Comparison of ENCODE assay signal across 15 cellular contexts in genomic region chr7:84187087-84187805, GRCh38. TPM values are rescaled to one million over a fixed set of nuclear protein-coding genes. Genes with fewer than 3 reads are reported as not detected.
DNase-seq lines count a peak whose midpoint lies in the region; FAIRE-seq and TF ChIP-seq lines count a peak whose summit lies in the region.
"Had no signal": no experiment of that assay in that cellular context is flagged by ENCODE, and none has a peak within 500 bp of the region (broad histone marks: within the 10 kb centered on the region; RNA-seq: fewer than 3 reads in every experiment).

No MANE protein-coding gene starts in this region.

- H2BK15ac ChIP-seq in H1 (ENCODE audit: low read length), result no peak overlapping the region

- H3K9ac ChIP-seq in GM23248 (no peak overlapping the region), H1 (replicated peaks in 1 of 4; ENCODE audit: extremely low read depth in 1 of 4, low read depth in 3 of 4, low read length in 3 of 4) (no peak overlapping the region)

- no peak for TF ChIP-seq POLR2A in H1 (IDR thresholded peaks at IDR 0.05; ENCODE audit: control extremely low read depth in 1 of 2, low read depth in 2 of 2, low read length in 2 of 2)

- no peak for TF ChIP-seq RAD21 in H1 (IDR thresholded peaks at IDR 0.05 in 1 of 2, conservative IDR thresholded peaks at IDR 0.05 in 1 of 2; ENCODE audit: low read depth in 2 of 2, low read length in 2 of 2)

- H3K4me1 Mint-ChIP-seq in nephron progenitor cell, result peaks cover 43% of the 10 kb centered on the region
- H3K4me1 Mint-ChIP-seq: naive B cell had no signal

- H3F3A ChIP-seq in GM23248 (ENCODE audit: insufficient read depth), result peaks cover 33% of the 10 kb centered on the region

- no peaks in the 10 kb centered on the region for H3K27me3 ChIP-seq in GM23248 (replicated peaks; ENCODE audit: insufficient read depth)
- no peaks in the 10 kb centered on the region for H3K27me3 ChIP-seq in H1 (replicated peaks in 1 of 4; ENCODE audit: control insufficient read depth in 3 of 4, extremely low read depth in 1 of 4, insufficient read depth in 3 of 4, low read length in 3 of 4)

- peak overlapping the region; percentile 27; the same call in 1 of the 2 replicates for H2BK12ac ChIP-seq in H1 (ENCODE audit: low read depth, low read length)

- DNase-seq in GM23248, result no peak
- DNase-seq in M059J (ENCODE audit: low read depth), result peak; percentile 21
- no peak for DNase-seq in H1 (ENCODE audit: low read depth in 1 of 2, low spot score in 2 of 2)
- DNase-seq in nephron progenitor cell, result no peak
- no peak for DNase-seq in stimulated activated CD4-positive, alpha-beta T cell treated with anti-CD3 and anti-CD28 coated beads, Interleukin-4, amount 100 ng/mL, for 1 hour
- DNase-seq in NCI-H82 (lab: John Stamatoyannopoulos, UW), result no peak
- no peak for DNase-seq in HTR-8/SVneo (ENCODE audit: insufficient read length, low spot score)
- DNase-seq: C1 segment of cervical spinal cord, DMS79 treated with DMSO at 0.1 percent for 48 hours, left ventricle myocardium inferior, MV-4-11, naive B cell, NCI-H2081, NCI-H526 treated with DMSO at 0.1 percent for 48 hours, substantia nigra had no signal

- no peak overlapping the region for H4K91ac ChIP-seq in H1 (replicated peaks; ENCODE audit: insufficient read length, low read length)

- H3K9me3 Mint-ChIP-seq in nephron progenitor cell, result no peaks in the 10 kb centered on the region
- H3K9me3 Mint-ChIP-seq: naive B cell had no signal

- in situ Hi-C loops in GM23248 (cut with MboI), result no loop called here

- no peaks in the 10 kb centered on the region for H3K9me3 ChIP-seq in GM23248 (ENCODE audit: low read depth)
- no peaks in the 10 kb centered on the region for H3K9me3 ChIP-seq in H1 (ENCODE audit: insufficient read depth in 2 of 2, low read depth in 1 of 2, low read length in 1 of 2)
- H3K9me3 ChIP-seq: left ventricle myocardium inferior had no signal

- H3K4ac ChIP-seq in H1 (replicated peaks; ENCODE audit: insufficient read length, low read depth, low read length), result peak overlapping the region; percentile 65

- H3K79me2 ChIP-seq in GM23248 (ENCODE audit: insufficient read depth) (peaks cover 70% of the 10 kb centered on the region), H1 (ENCODE audit: control insufficient read depth in 1 of 2, insufficient read depth in 2 of 2, low read length in 2 of 2) (peaks cover 0 to 91% of the 10 kb centered on the region in 2 experiments; a peak in 3 of 4 replicates)

- no peak overlapping the region for H3K4me3 Mint-ChIP-seq in nephron progenitor cell
- H3K4me3 Mint-ChIP-seq: naive B cell had no signal

- H3K79me1 ChIP-seq in H1 (ENCODE audit: low read depth, low read length), result no peaks in the 10 kb centered on the region

- no peak overlapping the region for H3K56ac ChIP-seq in H1 (replicated peaks; ENCODE audit: insufficient read length, low read depth, low read length)

- H3K36me3 ChIP-seq in GM23248 (ENCODE audit: low read depth) (no peaks in the 10 kb centered on the region), H1 (ENCODE audit: control insufficient read depth in 2 of 4, insufficient read depth in 4 of 4, low read length in 3 of 4) (no peaks in the 10 kb centered on the region)
- H3K36me3 ChIP-seq: left ventricle myocardium inferior had no signal

- no peak for FAIRE-seq in H1 (lab: Jason Lieb, UNC)
- FAIRE-seq in HTR-8/SVneo (lab: Jason Lieb, UNC), result no peak

- H2BK5ac ChIP-seq in H1 (ENCODE audit: low read depth, low read length), result no peak overlapping the region

- no peak overlapping the region for H3K4me3 ChIP-seq in GM23248
- H3K4me3 ChIP-seq in H1 (ENCODE audit: extremely low read depth in 1 of 4, insufficient read depth in 2 of 4, low read depth in 3 of 4, low read length in 4 of 4), result no peak overlapping the region
- H3K4me3 ChIP-seq: left ventricle myocardium inferior had no signal

- no peak for TF ChIP-seq EP300 in H1 (IDR thresholded peaks at IDR 0.05; ENCODE audit: borderline replicate concordance in 1 of 2, low read depth in 2 of 2, low read length in 2 of 2)

- H2BK120ac ChIP-seq in H1 (replicated peaks; ENCODE audit: low read depth, low read length), result no peak overlapping the region

- H3K27ac Mint-ChIP-seq in nephron progenitor cell, result peak overlapping the region; percentile 85
- H3K27ac Mint-ChIP-seq: naive B cell had no signal

- TF ChIP-seq CTCF in H1 (IDR thresholded peaks at IDR 0.05; ENCODE audit: control extremely low read depth in 1 of 3, insufficient read depth in 1 of 3, low read depth in 1 of 3, low read length in 3 of 3), result no peak
- TF ChIP-seq CTCF in nephron progenitor cell (IDR thresholded peaks at IDR 0.05), result no peak

- H3K4me2 ChIP-seq in GM23248 (ENCODE audit: unreplicated experiment), result peak overlapping the region; percentile 5
- H3K4me2 ChIP-seq in H1 (ENCODE audit: insufficient read depth in 1 of 2, low read depth in 2 of 2, low read length in 2 of 2), result no peak overlapping the region

- H2AFZ ChIP-seq in GM23248 (no peak overlapping the region), H1 (ENCODE audit: low read length) (no peak overlapping the region)

- no peaks in the 10 kb centered on the region for H4K20me1 ChIP-seq in GM23248 (ENCODE audit: insufficient read depth)
- H4K20me1 ChIP-seq in H1 (replicated peaks in 1 of 2; ENCODE audit: control insufficient read depth in 1 of 2, insufficient read depth in 2 of 2, low read length in 2 of 2), result no peaks in the 10 kb centered on the region

- no peak overlapping the region for H4K5ac ChIP-seq in H1 (ENCODE audit: insufficient read length, low read depth, low read length)

- no peaks in the 10 kb centered on the region for H3K36me3 Mint-ChIP-seq in nephron progenitor cell (ENCODE audit: low read depth)
- H3K36me3 Mint-ChIP-seq: naive B cell had no signal

- H3K23me2 ChIP-seq in H1 (ENCODE audit: low read depth, low read length), result no peaks in the 10 kb centered on the region

- peak overlapping the region; percentile 44 for H3K27ac ChIP-seq in GM23248
- no peak overlapping the region for H3K27ac ChIP-seq in H1 (ENCODE audit: low read depth, low read length)
- H3K27ac ChIP-seq: left ventricle myocardium inferior had no signal

- no peak overlapping the region for H3K23ac ChIP-seq in H1 (ENCODE audit: insufficient read length)

- H3K4me1 ChIP-seq in GM23248 (ENCODE audit: insufficient read depth) (peaks cover 58% of the 10 kb centered on the region), H1 (replicated peaks in 1 of 4; ENCODE audit: control insufficient read depth in 3 of 4, insufficient read depth in 4 of 4, low read length in 3 of 4) (peaks cover 0 to under 1% (median 0%) of the 10 kb centered on the region in 4 experiments; a peak in 1 of 7 replicates)
- H3K4me1 ChIP-seq: left ventricle myocardium inferior had no signal

- H4K8ac ChIP-seq in H1 (ENCODE audit: extremely low read depth, insufficient read depth, low read length), result no peak overlapping the region

- POLR2A ChIA-PET in H1 (lab: Charles Lee; ENCODE audit: partially characterized antibody), result no interaction called here

- CTCF ChIA-PET in H1 (lab: Charles Lee; ENCODE audit: partially characterized antibody), result interaction anchor here (0.9 to 1.2 kb wide), 4 partner anchors 20 to 251 kb away, joined by 3 read pairs; no protein-coding TSS in a partner anchor

- no peak overlapping the region for H3K14ac ChIP-seq in H1 (ENCODE audit: insufficient read length)

- no peak overlapping the region; the same call in 1 of the 2 replicates for H2BK20ac ChIP-seq in H1 (ENCODE audit: low read length)

- peak overlapping the region; percentile 9; the same call in 1 of the 2 replicates for H3K18ac ChIP-seq in H1 (ENCODE audit: extremely low read depth, low read length)

- no peaks in the 10 kb centered on the region for H3K27me3 Mint-ChIP-seq in nephron progenitor cell (ENCODE audit: low read depth, poor library complexity)
- H3K27me3 Mint-ChIP-seq: naive B cell had no signal

- H2AK5ac ChIP-seq in H1 (ENCODE audit: low read depth, low read length), result no peak overlapping the region

- H3K9me2 ChIP-seq in GM23248 (ENCODE audit: insufficient read depth), result no peaks in the 10 kb centered on the region

TF ChIP-seq in H1, 55 proteins besides CTCF, POLR2A, EP300 and RAD21:
- TF ChIP-seq EZH2 (IDR thresholded peaks at IDR 0.05; ENCODE audit: low read depth, low read length, severe bottlenecking), result no peak
- TF ChIP-seq SP2 (IDR thresholded peaks at IDR 0.05; ENCODE audit: low read length), result no peak
- no peak for TF ChIP-seq BRCA1 (IDR thresholded peaks at IDR 0.05; ENCODE audit: low read depth, low read length)
- TF ChIP-seq RNF2 (IDR thresholded peaks at IDR 0.05; ENCODE audit: borderline replicate concordance, low read depth, low read length, missing control alignments, poor library complexity, severe bottlenecking), result no peak
- no peak for TF ChIP-seq SP1 (IDR thresholded peaks at IDR 0.05; ENCODE audit: low read depth, low read length)
- TF ChIP-seq, protein P1, sequence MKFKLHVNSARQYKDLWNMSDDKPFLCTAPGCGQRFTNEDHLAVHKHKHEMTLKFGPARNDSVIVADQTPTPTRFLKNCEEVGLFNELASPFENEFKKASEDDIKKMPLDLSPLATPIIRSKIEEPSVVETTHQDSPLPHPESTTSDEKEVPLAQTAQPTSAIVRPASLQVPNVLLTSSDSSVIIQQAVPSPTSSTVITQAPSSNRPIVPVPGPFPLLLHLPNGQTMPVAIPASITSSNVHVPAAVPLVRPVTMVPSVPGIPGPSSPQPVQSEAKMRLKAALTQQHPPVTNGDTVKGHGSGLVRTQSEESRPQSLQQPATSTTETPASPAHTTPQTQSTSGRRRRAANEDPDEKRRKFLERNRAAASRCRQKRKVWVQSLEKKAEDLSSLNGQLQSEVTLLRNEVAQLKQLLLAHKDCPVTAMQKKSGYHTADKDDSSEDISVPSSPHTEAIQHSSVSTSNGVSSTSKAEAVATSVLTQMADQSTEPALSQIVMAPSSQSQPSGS (IDR thresholded peaks at IDR 0.05; ENCODE audit: low read length), result no peak
- no peak for TF ChIP-seq ZNF274 (IDR thresholded peaks at IDR 0.05; ENCODE audit: borderline replicate concordance, extremely low read depth, low read length)
- no peak for TF ChIP-seq RBBP5 (IDR thresholded peaks at IDR 0.05; ENCODE audit: borderline replicate concordance, low read depth, low read length)
- TF ChIP-seq CHD1 (IDR thresholded peaks at IDR 0.05; ENCODE audit: low read depth, low read length), result no peak

RNA-seq across cellular contexts. Expression of gene SEMA3A, which starts 7.3 kb away (rescaled TPM):
- total RNA-seq in GM23248 (2014; rRNA removed; shearing (Covaris generic)), result 36.5 and 48.4 TPM in 2 replicates
- polyA plus RNA-seq in GM23248 (2016; fragmentation: Nextera tagmentation; extraction: Ambion mirVana) (24.5 and 25.3 TPM in 2 replicates), H1 (2011; rRNA removed) (4.9 and 8.1 TPM in 2 replicates)
- total RNA-seq in M059J (2014; rRNA removed; shearing (Covaris generic)), result 13.6 and 20.1 TPM in 2 replicates
- 42.3 and 45.9 TPM in 2 replicates for total RNA-seq in H1 (2021; fragmentation: NEBNext Ultra II Directional; extraction: Animal tissue kit (Norgen Biotek cat#: 25700))
- 9.5 TPM for polyA plus RNA-seq in H1 (2011; cell fraction: cytosol; rRNA removed)
- 7.9 TPM for polyA plus RNA-seq in H1 (2011; cell fraction: nucleus; rRNA removed)
- polyA plus RNA-seq in H1 (2012, experiment 1 of 2), result 11.7 to 18.9 TPM (median 14.8 TPM) in 4 replicates
- 1.0 TPM for polyA plus RNA-seq in H1 (2012, experiment 2 of 2)
- 55.0 TPM for polyA plus RNA-seq in H1 (2013, experiment 1 of 2)
- 54.8 TPM for polyA plus RNA-seq in H1 (2013, experiment 2 of 2)
- polyA minus RNA-seq in H1 (2011; rRNA and poly(A)+ RNA removed), result 34.7 and 47.3 TPM in 2 replicates
- polyA minus RNA-seq in H1 (2011; cell fraction: cytosol; rRNA and poly(A)+ RNA removed), result 11.5 TPM
- polyA minus RNA-seq in H1 (2011; cell fraction: nucleus; rRNA and poly(A)+ RNA removed), result 48.0 TPM
